Comparison of ENCODE assay signal across 15 cellular contexts in the genomic region with DNA sequence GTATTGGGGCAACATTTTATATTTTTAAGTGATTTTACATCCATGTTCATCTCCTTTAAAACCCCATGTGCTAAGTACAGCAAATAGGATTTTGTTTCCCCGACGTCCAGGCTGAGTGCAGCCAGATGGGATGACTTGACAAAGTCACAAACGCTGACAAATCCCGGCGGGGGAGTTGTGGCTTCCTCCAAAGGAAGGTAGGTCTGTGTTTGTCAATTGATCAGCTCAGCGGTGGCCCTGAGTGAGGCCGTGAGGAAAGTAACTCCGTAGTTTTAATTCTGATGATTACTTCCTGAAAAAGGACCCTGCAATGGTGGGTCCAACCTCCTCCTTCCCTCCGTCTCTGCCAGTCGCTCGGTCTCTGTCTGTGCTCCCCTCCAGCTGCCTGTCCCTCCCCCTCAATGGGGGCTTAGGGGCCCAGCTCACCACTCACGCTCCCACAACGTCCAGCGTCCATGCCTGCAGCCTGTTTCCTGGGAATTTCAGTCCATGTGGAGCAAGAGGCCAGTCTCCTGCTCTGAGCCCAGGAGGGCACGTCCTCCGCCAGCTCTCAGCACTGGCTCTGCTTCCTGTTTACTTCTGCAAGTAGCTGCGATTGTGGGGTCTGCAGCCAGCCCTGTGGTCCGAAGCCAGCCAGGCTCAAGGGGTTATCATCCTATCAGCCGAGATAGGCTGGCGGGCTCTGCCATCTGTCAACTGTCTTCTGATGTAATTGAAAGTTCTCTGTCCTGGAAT.
DNase-seq lines count a peak whose midpoint lies in the region; ATAC-seq and TF ChIP-seq lines count a peak whose summit lies in the region.
"Had no signal": no experiment of that assay in that cellular context is flagged by ENCODE, and none has a peak within 500 bp of the region (broad histone marks: within the 10 kb centered on the region; RNA-seq: fewer than 3 reads in every experiment).

No MANE protein-coding gene starts in this region.

- POLR2A ChIA-PET in CD4-positive, alpha-beta T cell (lab: Charles Lee) = no interaction called here

- no peaks in the 10 kb centered on the region for H3K36me3 Mint-ChIP-seq in CD4-positive, alpha-beta T cell (ENCODE audit: low read depth)

- TF ChIP-seq CTCF in BE2C (IDR thresholded peaks at IDR 0.05; ENCODE audit: low read depth, low read length) (no peak), Peyer's patch (IDR thresholded peaks at IDR 0.05) (no peak), fibroblast of mammary gland (conservative IDR thresholded peaks at IDR 0.05; ENCODE audit: control insufficient read depth, insufficient read depth, low read depth, low read length) (no peak)
- TF ChIP-seq CTCF in CD4-positive, alpha-beta T cell (IDR thresholded peaks at IDR 0.05) = no peak

- peaks cover 75% of the 10 kb centered on the region for H3K27me3 ChIP-seq in BE2C
- no peaks in the 10 kb centered on the region for H3K27me3 ChIP-seq in Peyer's patch
- H3K27me3 ChIP-seq in muscle layer of duodenum (ENCODE audit: low read depth, low read length) = no peaks in the 10 kb centered on the region
- H3K27me3 ChIP-seq in CD4-positive, alpha-beta T cell (ENCODE audit: control insufficient read depth, insufficient read depth, low read length) = peaks cover 43% of the 10 kb centered on the region

- intact Hi-C loops in CD4-positive, alpha-beta T cell (cut with DNase I, micrococcal nuclease) = no loop called here

- DNase-seq in BE2C = peak; percentile 24
- DNase-seq in Peyer's patch = peak in 1 of 3 donors; percentile 49
- peak; percentile 23 for DNase-seq in fibroblast of mammary gland (ENCODE audit: low read depth)
- DNase-seq in CD4-positive, alpha-beta T cell = no peak
- no peak for DNase-seq in medulla oblongata (ENCODE audit: extremely low spot score)
- no peak for DNase-seq in NCI-H345 (lab: John Stamatoyannopoulos, UW)
- DNase-seq in NCI-H69 (lab: John Stamatoyannopoulos, UW) = no peak
- DNase-seq: activated T-cell treated with anti-CD3 and anti-CD28 coated beads for 4 hours; kidney glomerular epithelial cell; NCI-H187; PC-3; stimulated activated naive CD8-positive, alpha-beta T cell treated with anti-CD3 and anti-CD28 coated beads, Interleukin-15, amount 100 ng/mL, for 72 hours; T1000 had no signal

- H3K4me3 Mint-ChIP-seq in CD4-positive, alpha-beta T cell = no peak overlapping the region
- H3K4me3 Mint-ChIP-seq: stimulated activated naive CD8-positive, alpha-beta T cell treated with anti-CD3 and anti-CD28 coated beads, Interleukin-15, amount 100 ng/mL, for 72 hours had no signal

- ATAC-seq in CD4-positive, alpha-beta T cell (ENCODE audit: poor library complexity) = no peak
- ATAC-seq: pancreas; PC-3; stimulated activated naive CD8-positive, alpha-beta T cell treated with anti-CD3 and anti-CD28 coated beads, Interleukin-15, amount 100 ng/mL, for 72 hours had no signal

- no peak overlapping the region for H3K4me3 ChIP-seq in BE2C (ENCODE audit: low read depth, low read length)
- peak overlapping the region in 1 of 4 donors; percentile 27 for H3K4me3 ChIP-seq in Peyer's patch
- H3K4me3 ChIP-seq in fibroblast of mammary gland (ENCODE audit: control insufficient read depth, low read depth, low read length) = no peak overlapping the region
- peak overlapping the region; percentile 24 to 46 for H3K4me3 ChIP-seq in muscle layer of duodenum (ENCODE audit: low read depth in 1 of 2, low read length in 2 of 2)
- H3K4me3 ChIP-seq: pancreas had no signal

- H3K4me1 ChIP-seq in BE2C (no peaks in the 10 kb centered on the region), Peyer's patch (no peaks in the 10 kb centered on the region), muscle layer of duodenum (ENCODE audit: control insufficient read depth in 1 of 2, insufficient read depth in 2 of 2, low read length in 2 of 2) (peaks cover 4 to 45% of the 10 kb centered on the region in 2 donors)
- H3K4me1 ChIP-seq: pancreas had no signal

- no peak overlapping the region for H3K27ac Mint-ChIP-seq in CD4-positive, alpha-beta T cell
- H3K27ac Mint-ChIP-seq: stimulated activated naive CD8-positive, alpha-beta T cell treated with anti-CD3 and anti-CD28 coated beads, Interleukin-15, amount 100 ng/mL, for 72 hours had no signal

- H3K9me3 ChIP-seq in BE2C (no peaks in the 10 kb centered on the region), Peyer's patch (no peaks in the 10 kb centered on the region), muscle layer of duodenum (ENCODE audit: control insufficient read depth in 1 of 2, low read length in 2 of 2) (no peaks in the 10 kb centered on the region)
- H3K9me3 ChIP-seq in CD4-positive, alpha-beta T cell (ENCODE audit: control insufficient read depth, low read length) = no peaks in the 10 kb centered on the region
- H3K9me3 ChIP-seq: pancreas had no signal

- no peak for TF ChIP-seq POLR2A in Peyer's patch (IDR thresholded peaks at IDR 0.05)

- no peaks in the 10 kb centered on the region for H3K4me1 Mint-ChIP-seq in CD4-positive, alpha-beta T cell (ENCODE audit: low read depth)

- no peaks in the 10 kb centered on the region for H3K36me3 ChIP-seq in BE2C
- H3K36me3 ChIP-seq in Peyer's patch = no peaks in the 10 kb centered on the region
- no peaks in the 10 kb centered on the region for H3K36me3 ChIP-seq in muscle layer of duodenum (ENCODE audit: control insufficient read depth in 1 of 2, insufficient read depth in 2 of 2, low read length in 2 of 2)
- H3K36me3 ChIP-seq: pancreas had no signal

- H3K27me3 Mint-ChIP-seq in CD4-positive, alpha-beta T cell = peaks cover 71% of the 10 kb centered on the region

- no peaks in the 10 kb centered on the region for H3K9me3 Mint-ChIP-seq in CD4-positive, alpha-beta T cell
- H3K9me3 Mint-ChIP-seq: stimulated activated naive CD8-positive, alpha-beta T cell treated with anti-CD3 and anti-CD28 coated beads, Interleukin-15, amount 100 ng/mL, for 72 hours had no signal

- CTCF ChIA-PET in CD4-positive, alpha-beta T cell (lab: Charles Lee) = no interaction called here

- H3K27ac ChIP-seq in Peyer's patch (peak overlapping the region; percentile 25 to 91 (median 56)), muscle layer of duodenum (ENCODE audit: low read length) (peak overlapping the region; percentile 58)
- H3K27ac ChIP-seq in CD4-positive, alpha-beta T cell (ENCODE audit: low read depth, low read length) = no peak overlapping the region
- H3K27ac ChIP-seq: pancreas had no signal

Comparison
In these comparisons a context has a peak if more than half of its experiments do, and no peak if none do; other contexts are left out.
1. DNase-seq: peak in BE2C (single experiment) and fibroblast of mammary gland (single experiment); none in CD4-positive, alpha-beta T cell (0 of 10), medulla oblongata (single experiment), NCI-H345 (single experiment) and NCI-H69 (single experiment).
2. H3K4me3 ChIP-seq: peak in muscle layer of duodenum (2 of 2); none in BE2C (single experiment) and fibroblast of mammary gland (single experiment).